1 cellular context compared by ENCODE assay signal in the genomic region with DNA sequence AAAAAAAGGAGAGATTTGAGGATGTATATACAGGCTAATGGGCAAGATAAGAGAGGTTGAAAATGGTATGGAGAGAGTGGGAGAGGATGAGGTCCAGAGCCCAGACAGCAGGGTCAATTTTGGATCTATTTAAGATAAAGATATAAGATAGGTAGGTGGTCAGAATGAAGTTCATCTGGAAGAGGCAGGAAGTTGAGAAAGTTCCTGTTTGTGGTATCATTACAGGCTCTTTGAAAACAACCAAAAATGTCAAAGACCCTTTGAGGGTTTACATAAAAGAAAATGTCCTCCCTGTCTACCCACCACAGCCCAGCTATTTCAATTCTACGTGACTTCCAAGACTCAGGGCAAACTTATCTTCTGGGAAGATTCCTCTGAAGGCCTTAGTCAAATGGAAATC.
TF ChIP-seq lines count a peak whose summit lies in the region.

No MANE protein-coding gene starts in this region.

TF ChIP-seq in GM23338, 12 proteins besides CTCF, POLR2A, EP300 and RAD21 (continued from another document):
- TF ChIP-seq, protein P1, sequence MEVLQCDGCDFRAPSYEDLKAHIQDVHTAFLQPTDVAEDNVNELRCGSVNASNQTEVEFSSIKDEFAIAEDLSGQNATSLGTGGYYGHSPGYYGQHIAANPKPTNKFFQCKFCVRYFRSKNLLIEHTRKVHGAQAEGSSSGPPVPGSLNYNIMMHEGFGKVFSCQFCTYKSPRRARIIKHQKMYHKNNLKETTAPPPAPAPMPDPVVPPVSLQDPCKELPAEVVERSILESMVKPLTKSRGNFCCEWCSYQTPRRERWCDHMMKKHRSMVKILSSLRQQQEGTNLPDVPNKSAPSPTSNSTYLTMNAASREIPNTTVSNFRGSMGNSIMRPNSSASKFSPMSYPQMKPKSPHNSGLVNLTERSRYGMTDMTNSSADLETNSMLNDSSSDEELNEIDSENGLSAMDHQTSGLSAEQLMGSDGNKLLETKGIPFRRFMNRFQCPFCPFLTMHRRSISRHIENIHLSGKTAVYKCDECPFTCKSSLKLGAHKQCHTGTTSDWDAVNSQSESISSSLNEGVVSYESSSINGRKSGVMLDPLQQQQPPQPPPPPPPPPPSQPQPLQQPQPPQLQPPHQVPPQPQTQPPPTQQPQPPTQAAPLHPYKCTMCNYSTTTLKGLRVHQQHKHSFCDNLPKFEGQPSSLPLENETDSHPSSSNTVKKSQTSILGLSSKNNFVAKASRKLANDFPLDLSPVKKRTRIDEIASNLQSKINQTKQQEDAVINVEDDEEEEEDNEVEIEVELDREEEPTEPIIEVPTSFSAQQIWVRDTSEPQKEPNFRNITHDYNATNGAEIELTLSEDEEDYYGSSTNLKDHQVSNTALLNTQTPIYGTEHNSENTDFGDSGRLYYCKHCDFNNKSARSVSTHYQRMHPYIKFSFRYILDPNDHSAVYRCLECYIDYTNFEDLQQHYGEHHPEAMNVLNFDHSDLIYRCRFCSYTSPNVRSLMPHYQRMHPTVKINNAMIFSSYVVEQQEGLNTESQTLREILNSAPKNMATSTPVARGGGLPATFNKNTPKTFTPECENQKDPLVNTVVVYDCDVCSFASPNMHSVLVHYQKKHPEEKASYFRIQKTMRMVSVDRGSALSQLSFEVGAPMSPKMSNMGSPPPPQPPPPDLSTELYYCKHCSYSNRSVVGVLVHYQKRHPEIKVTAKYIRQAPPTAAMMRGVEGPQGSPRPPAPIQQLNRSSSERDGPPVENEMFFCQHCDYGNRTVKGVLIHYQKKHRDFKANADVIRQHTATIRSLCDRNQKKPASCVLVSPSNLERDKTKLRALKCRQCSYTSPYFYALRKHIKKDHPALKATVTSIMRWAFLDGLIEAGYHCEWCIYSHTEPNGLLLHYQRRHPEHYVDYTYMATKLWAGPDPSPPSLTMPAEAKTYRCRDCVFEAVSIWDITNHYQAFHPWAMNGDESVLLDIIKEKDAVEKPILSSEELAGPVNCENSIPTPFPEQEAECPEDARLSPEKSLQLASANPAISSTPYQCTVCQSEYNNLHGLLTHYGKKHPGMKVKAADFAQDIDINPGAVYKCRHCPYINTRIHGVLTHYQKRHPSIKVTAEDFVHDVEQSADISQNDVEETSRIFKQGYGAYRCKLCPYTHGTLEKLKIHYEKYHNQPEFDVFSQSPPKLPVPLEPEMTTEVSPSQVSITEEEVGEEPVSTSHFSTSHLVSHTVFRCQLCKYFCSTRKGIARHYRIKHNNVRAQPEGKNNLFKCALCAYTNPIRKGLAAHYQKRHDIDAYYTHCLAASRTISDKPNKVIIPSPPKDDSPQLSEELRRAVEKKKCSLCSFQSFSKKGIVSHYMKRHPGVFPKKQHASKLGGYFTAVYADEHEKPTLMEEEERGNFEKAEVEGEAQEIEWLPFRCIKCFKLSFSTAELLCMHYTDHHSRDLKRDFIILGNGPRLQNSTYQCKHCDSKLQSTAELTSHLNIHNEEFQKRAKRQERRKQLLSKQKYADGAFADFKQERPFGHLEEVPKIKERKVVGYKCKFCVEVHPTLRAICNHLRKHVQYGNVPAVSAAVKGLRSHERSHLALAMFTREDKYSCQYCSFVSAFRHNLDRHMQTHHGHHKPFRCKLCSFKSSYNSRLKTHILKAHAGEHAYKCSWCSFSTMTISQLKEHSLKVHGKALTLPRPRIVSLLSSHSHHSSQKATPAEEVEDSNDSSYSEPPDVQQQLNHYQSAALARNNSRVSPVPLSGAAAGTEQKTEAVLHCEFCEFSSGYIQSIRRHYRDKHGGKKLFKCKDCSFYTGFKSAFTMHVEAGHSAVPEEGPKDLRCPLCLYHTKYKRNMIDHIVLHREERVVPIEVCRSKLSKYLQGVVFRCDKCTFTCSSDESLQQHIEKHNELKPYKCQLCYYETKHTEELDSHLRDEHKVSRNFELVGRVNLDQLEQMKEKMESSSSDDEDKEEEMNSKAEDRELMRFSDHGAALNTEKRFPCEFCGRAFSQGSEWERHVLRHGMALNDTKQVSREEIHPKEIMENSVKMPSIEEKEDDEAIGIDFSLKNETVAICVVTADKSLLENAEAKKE (CRISPR knock-in tag; IDR thresholded peaks at IDR 0.05): no peak
- TF ChIP-seq, protein P2, sequence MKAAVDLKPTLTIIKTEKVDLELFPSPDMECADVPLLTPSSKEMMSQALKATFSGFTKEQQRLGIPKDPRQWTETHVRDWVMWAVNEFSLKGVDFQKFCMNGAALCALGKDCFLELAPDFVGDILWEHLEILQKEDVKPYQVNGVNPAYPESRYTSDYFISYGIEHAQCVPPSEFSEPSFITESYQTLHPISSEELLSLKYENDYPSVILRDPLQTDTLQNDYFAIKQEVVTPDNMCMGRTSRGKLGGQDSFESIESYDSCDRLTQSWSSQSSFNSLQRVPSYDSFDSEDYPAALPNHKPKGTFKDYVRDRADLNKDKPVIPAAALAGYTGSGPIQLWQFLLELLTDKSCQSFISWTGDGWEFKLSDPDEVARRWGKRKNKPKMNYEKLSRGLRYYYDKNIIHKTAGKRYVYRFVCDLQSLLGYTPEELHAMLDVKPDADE (IDR thresholded peaks at IDR 0.05): no peak
- TF ChIP-seq CREB1 (CRISPR knock-in tag; IDR thresholded peaks at IDR 0.05; ENCODE audit: low read depth) (no peak), NANOG (IDR thresholded peaks at IDR 0.05; ENCODE audit: borderline replicate concordance) (no peak), ZNF114 (CRISPR knock-in tag; IDR thresholded peaks at IDR 0.05) (no peak)
